ENCODE assay signal across 14 cellular contexts in genomic region chr17:59771093-59771492, GRCh38.
A peak's percentile ranks its signal among the peaks of the same experiment; 100 is the strongest.
DNase-seq lines count a peak whose midpoint lies in the region; ATAC-seq and TF ChIP-seq lines count a peak whose summit lies in the region.
"Had no signal": no experiment of that assay in that cellular context is flagged by ENCODE, and none has a peak within 500 bp of the region (broad histone marks: within the 10 kb centered on the region; RNA-seq: fewer than 3 reads in every experiment).

No MANE protein-coding gene starts in this region.

- H3K4me1 ChIP-seq in ACC112 (ENCODE audit: control insufficient read depth, insufficient read depth, low read length, unreplicated experiment) = peaks cover 29% of the 10 kb centered on the region
- H3K4me1 ChIP-seq: Caco-2 had no signal

- H3K27ac ChIP-seq in ACC112 (ENCODE audit: low read depth, low read length) (peak overlapping the region; percentile 83; the same call in 1 of the 2 replicates), HL-60 (replicated peaks) (peak overlapping the region; percentile 8; the same call in 1 of the 2 replicates)

- no peak overlapping the region for H2AFZ ChIP-seq in ACC112 (ENCODE audit: low read length, unreplicated experiment)

- intact Hi-C loops in dendritic cell treated with granulocyte-macrophage colony-stimulating factor and Interleukin-4, amounts not matched to agents 40 ng/mL and 50 ng/mL, for 4 days (cut with micrococcal nuclease) = no loop called here

- no peak for TF ChIP-seq CTCF in HL-60 (IDR thresholded peaks at IDR 0.05; ENCODE audit: insufficient read depth, low read length)

- peak overlapping the region; percentile 78 for H3K27ac Mint-ChIP-seq in dendritic cell treated with granulocyte-macrophage colony-stimulating factor and Interleukin-4, amounts not matched to agents 40 ng/mL and 50 ng/mL, for 4 days
- H3K27ac Mint-ChIP-seq in stimulated activated memory B cell treated with anti-CD40 and anti-IgM and Interleukin-4, amounts not matched to agents 10 μg/mL and 1 μg/mL and 100 μg/mL, for 72 hours = peak overlapping the region; percentile 37
- H3K27ac Mint-ChIP-seq: CD8-positive, alpha-beta memory T cell; HFFc6 had no signal

- no peak overlapping the region for H3K4me3 ChIP-seq in ACC112 (ENCODE audit: low read depth, low read length)
- no peak overlapping the region for H3K4me3 ChIP-seq in HL-60 (replicated peaks; ENCODE audit: insufficient read depth, low read length)

- H3K36me3 Mint-ChIP-seq in dendritic cell treated with granulocyte-macrophage colony-stimulating factor and Interleukin-4, amounts not matched to agents 40 ng/mL and 50 ng/mL, for 4 days (ENCODE audit: low read depth) = peaks cover 43% of the 10 kb centered on the region
- peaks cover 27% of the 10 kb centered on the region for H3K36me3 Mint-ChIP-seq in stimulated activated memory B cell treated with anti-CD40 and anti-IgM and Interleukin-4, amounts not matched to agents 10 μg/mL and 1 μg/mL and 100 μg/mL, for 72 hours

- DNase-seq in HL-60 (ENCODE audit: low read depth in 1 of 2, low spot score in 1 of 2) (no peak), midbrain (lab: John Stamatoyannopoulos, UW) (no peak), KG1 (lab: John Stamatoyannopoulos, UW) (no peak)
- DNase-seq in activated CD8-positive, alpha-beta memory T cell treated with anti-CD3 and anti-CD28 coated beads for 24 hours = no peak
- DNase-seq: Caco-2; CD8-positive, alpha-beta memory T cell; DND-41; GDM1; HCEC 1CT; HFFc6 had no signal

- H3K36me3 ChIP-seq in ACC112 (ENCODE audit: insufficient read depth, low read length) = peaks cover 11% of the 10 kb centered on the region

- no peak overlapping the region for H3K4me3 Mint-ChIP-seq in dendritic cell treated with granulocyte-macrophage colony-stimulating factor and Interleukin-4, amounts not matched to agents 40 ng/mL and 50 ng/mL, for 4 days
- H3K4me3 Mint-ChIP-seq in stimulated activated memory B cell treated with anti-CD40 and anti-IgM and Interleukin-4, amounts not matched to agents 10 μg/mL and 1 μg/mL and 100 μg/mL, for 72 hours = no peak overlapping the region
- H3K4me3 Mint-ChIP-seq: CD8-positive, alpha-beta memory T cell; HFFc6 had no signal

- no peaks in the 10 kb centered on the region for H3K9me3 Mint-ChIP-seq in dendritic cell treated with granulocyte-macrophage colony-stimulating factor and Interleukin-4, amounts not matched to agents 40 ng/mL and 50 ng/mL, for 4 days
- no peaks in the 10 kb centered on the region for H3K9me3 Mint-ChIP-seq in stimulated activated memory B cell treated with anti-CD40 and anti-IgM and Interleukin-4, amounts not matched to agents 10 μg/mL and 1 μg/mL and 100 μg/mL, for 72 hours
- H3K9me3 Mint-ChIP-seq: CD8-positive, alpha-beta memory T cell; HFFc6 had no signal

- peaks cover 20% of the 10 kb centered on the region for H3K4me1 Mint-ChIP-seq in dendritic cell treated with granulocyte-macrophage colony-stimulating factor and Interleukin-4, amounts not matched to agents 40 ng/mL and 50 ng/mL, for 4 days (ENCODE audit: low read depth)
- no peaks in the 10 kb centered on the region for H3K4me1 Mint-ChIP-seq in stimulated activated memory B cell treated with anti-CD40 and anti-IgM and Interleukin-4, amounts not matched to agents 10 μg/mL and 1 μg/mL and 100 μg/mL, for 72 hours
- H3K4me1 Mint-ChIP-seq: CD8-positive, alpha-beta memory T cell had no signal

- no peaks in the 10 kb centered on the region for H3K27me3 Mint-ChIP-seq in dendritic cell treated with granulocyte-macrophage colony-stimulating factor and Interleukin-4, amounts not matched to agents 40 ng/mL and 50 ng/mL, for 4 days
- no peaks in the 10 kb centered on the region for H3K27me3 Mint-ChIP-seq in stimulated activated memory B cell treated with anti-CD40 and anti-IgM and Interleukin-4, amounts not matched to agents 10 μg/mL and 1 μg/mL and 100 μg/mL, for 72 hours
- H3K27me3 Mint-ChIP-seq: CD8-positive, alpha-beta memory T cell had no signal

- peaks cover 4% of the 10 kb centered on the region for H3K79me2 ChIP-seq in ACC112 (ENCODE audit: control insufficient read depth, insufficient read depth, low read length, unreplicated experiment)

- H3K27me3 ChIP-seq in ACC112 (ENCODE audit: insufficient read depth, low read length) = no peaks in the 10 kb centered on the region
- no peaks in the 10 kb centered on the region for H3K27me3 ChIP-seq in HL-60 (ENCODE audit: insufficient read depth, poor library complexity, severe bottlenecking)

- ATAC-seq in stimulated activated memory B cell treated with anti-CD40 and anti-IgM and Interleukin-4, amounts not matched to agents 10 μg/mL and 1 μg/mL and 100 μg/mL, for 72 hours = no peak
- no peak for ATAC-seq in HG02588 (IDR thresholded peaks at IDR 0.05; ENCODE audit: unreplicated experiment)
